In genomic region chr10:6088721-6089333, GRCh38 we compare ENCODE assay signal across 1 cellular context.
TF ChIP-seq lines count a peak whose summit lies in the region.

RBM17 (plus strand) TSS chr10:6089034; CDS start chr10:6097066, 8,032 bp downstream.

TF ChIP-seq in HepG2, 621 proteins besides CTCF, POLR2A, EP300 and RAD21 (continued from another document and continues in another):
- TF ChIP-seq ZXDC (CRISPR knock-in tag; IDR thresholded peaks at IDR 0.05) (no peak), PCBP2 (optimal IDR thresholded peaks at IDR 0.05; ENCODE audit: low read depth, low read length, poor library complexity, severe bottlenecking) (no peak), MLX (CRISPR knock-in tag; IDR thresholded peaks at IDR 0.05) (peak; percentile 22; the same call in 1 of the 2 replicates), SMYD3 (CRISPR knock-in tag; IDR thresholded peaks at IDR 0.05) (0 out of 2 replicates have a peak, but pooled peaks have one; percentile 60), ZNF547 (CRISPR knock-in tag; IDR thresholded peaks at IDR 0.05) (peak; percentile 64; the same call in 1 of the 2 replicates), ZBTB26 (CRISPR knock-in tag; IDR thresholded peaks at IDR 0.05; ENCODE audit: borderline replicate concordance) (no peak), ZNF24 (IDR thresholded peaks at IDR 0.05) (peak; percentile 87), ZBTB33 (CRISPR knock-in tag; IDR thresholded peaks at IDR 0.05) (peak; percentile 97), PTBP1 (IDR thresholded peaks at IDR 0.05; ENCODE audit: low read depth, low read length, poor library complexity, severe bottlenecking) (peak; percentile 91), ETV5 (CRISPR knock-in tag; IDR thresholded peaks at IDR 0.05; ENCODE audit: borderline replicate concordance) (peak; percentile 55; the same call in 1 of the 2 replicates), GABPA (IDR thresholded peaks at IDR 0.05; ENCODE audit: low read depth, low read length) (no peak), GABPA (CRISPR knock-in tag; IDR thresholded peaks at IDR 0.05; ENCODE audit: low read depth) (no peak), ARNT2 (CRISPR knock-in tag; IDR thresholded peaks at IDR 0.05; ENCODE audit: low read depth) (peak; percentile 20; the same call in 1 of the 2 replicates), ZNF639 (CRISPR knock-in tag; conservative IDR thresholded peaks at IDR 0.05) (peak; percentile 60; the same call in 1 of the 2 replicates), ZNF614 (CRISPR knock-in tag; IDR thresholded peaks at IDR 0.05; ENCODE audit: borderline replicate concordance) (peak; percentile 74; the same call in 1 of the 2 replicates), ZMYM2 (CRISPR knock-in tag; IDR thresholded peaks at IDR 0.05) (peak; percentile 55; the same call in 1 of the 2 replicates), ZNF775 (CRISPR knock-in tag; IDR thresholded peaks at IDR 0.05; ENCODE audit: borderline replicate concordance) (no peak), FIP1L1 (IDR thresholded peaks at IDR 0.05; ENCODE audit: borderline replicate concordance, insufficient read depth, low read depth, low read length) (0 out of 2 replicates have a peak, but pooled peaks have one; percentile 46), HOXA9 (CRISPR knock-in tag; IDR thresholded peaks at IDR 0.05; ENCODE audit: borderline replicate concordance) (no peak), SAP130 (CRISPR knock-in tag; IDR thresholded peaks at IDR 0.05; ENCODE audit: low read depth) (peak; percentile 48), TFAP4 (IDR thresholded peaks at IDR 0.05; ENCODE audit: borderline replicate concordance, low read depth) (peak; percentile 19; the same call in 1 of the 2 replicates), HNF1B (CRISPR knock-in tag; IDR thresholded peaks at IDR 0.05) (0 out of 2 replicates have a peak, but pooled peaks have one; percentile 69), ONECUT2 (CRISPR knock-in tag; IDR thresholded peaks at IDR 0.05) (no peak; the same call in 1 of the 2 replicates), ZSCAN9 (CRISPR knock-in tag; IDR thresholded peaks at IDR 0.05; ENCODE audit: borderline replicate concordance) (peak; percentile 74; the same call in 1 of the 2 replicates), CREB3 (CRISPR knock-in tag; IDR thresholded peaks at IDR 0.05) (peak; percentile 78; the same call in 1 of the 2 replicates), TEAD2 (CRISPR knock-in tag; IDR thresholded peaks at IDR 0.05) (peak; percentile 44; the same call in 1 of the 2 replicates), ATF7-NPFF (CRISPR knock-in tag; IDR thresholded peaks at IDR 0.05; ENCODE audit: low read depth) (peak; percentile 64), HNRNPH1 (optimal IDR thresholded peaks at IDR 0.05; ENCODE audit: low read depth, low read length) (no peak), MYC (CRISPR knock-in tag; IDR thresholded peaks at IDR 0.05; ENCODE audit: borderline replicate concordance) (peak; percentile 81; the same call in 1 of the 2 replicates), HIVEP1 (CRISPR knock-in tag; IDR thresholded peaks at IDR 0.05) (peak; percentile 39; the same call in 1 of the 2 replicates), CBX5 (CRISPR knock-in tag; IDR thresholded peaks at IDR 0.05; ENCODE audit: borderline replicate concordance) (peak; percentile 83), ZNF383 (CRISPR knock-in tag; IDR thresholded peaks at IDR 0.05; ENCODE audit: borderline replicate concordance) (no peak), ARID5B (CRISPR knock-in tag; IDR thresholded peaks at IDR 0.05) (peak; percentile 60), ZNF878 (CRISPR knock-in tag; IDR thresholded peaks at IDR 0.05) (no peak), ZNF883 (CRISPR knock-in tag; IDR thresholded peaks at IDR 0.05; ENCODE audit: not compliant biosample characterization) (no peak), KLF11 (CRISPR knock-in tag; IDR thresholded peaks at IDR 0.05) (peak; percentile 93), KDM4B (CRISPR knock-in tag; IDR thresholded peaks at IDR 0.05) (peak; percentile 62; the same call in 1 of the 2 replicates), HNF1A (IDR thresholded peaks at IDR 0.05; ENCODE audit: low read depth) (no peak), HNF1A (CRISPR knock-in tag; IDR thresholded peaks at IDR 0.05; ENCODE audit: borderline replicate concordance) (no peak), NPAS2 (CRISPR knock-in tag; IDR thresholded peaks at IDR 0.05; ENCODE audit: borderline replicate concordance) (no peak)
